ENCODE assay signal across 1 cellular context in the genomic region with DNA sequence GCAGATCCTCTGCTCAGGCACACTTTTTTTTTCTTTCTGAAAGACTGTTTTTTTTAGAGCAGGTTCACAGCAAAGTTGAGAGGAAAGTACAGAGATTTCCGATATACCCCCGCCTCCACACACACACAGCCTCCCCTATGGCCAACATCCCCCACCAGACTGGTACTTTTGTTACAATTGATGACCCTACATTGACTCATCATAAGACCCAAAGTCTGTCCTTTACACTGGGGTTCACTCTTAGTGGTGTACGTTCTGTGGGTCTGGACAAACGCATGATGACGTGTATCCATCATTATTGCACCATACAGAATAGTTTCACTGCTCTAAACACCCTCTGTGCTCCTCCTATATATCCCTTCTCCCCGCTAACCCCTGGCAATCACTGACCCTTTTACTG.
TF ChIP-seq lines count a peak whose summit lies in the region.

No MANE protein-coding gene starts in this region.

TF ChIP-seq in WTC11, 78 proteins besides CTCF, POLR2A, EP300 and RAD21:
- 0 out of 2 replicates have a peak, but pooled peaks have one; percentile 32 for TF ChIP-seq GABPB1 (CRISPR knock-in tag; IDR thresholded peaks at IDR 0.05)
- TF ChIP-seq, protein P1, sequence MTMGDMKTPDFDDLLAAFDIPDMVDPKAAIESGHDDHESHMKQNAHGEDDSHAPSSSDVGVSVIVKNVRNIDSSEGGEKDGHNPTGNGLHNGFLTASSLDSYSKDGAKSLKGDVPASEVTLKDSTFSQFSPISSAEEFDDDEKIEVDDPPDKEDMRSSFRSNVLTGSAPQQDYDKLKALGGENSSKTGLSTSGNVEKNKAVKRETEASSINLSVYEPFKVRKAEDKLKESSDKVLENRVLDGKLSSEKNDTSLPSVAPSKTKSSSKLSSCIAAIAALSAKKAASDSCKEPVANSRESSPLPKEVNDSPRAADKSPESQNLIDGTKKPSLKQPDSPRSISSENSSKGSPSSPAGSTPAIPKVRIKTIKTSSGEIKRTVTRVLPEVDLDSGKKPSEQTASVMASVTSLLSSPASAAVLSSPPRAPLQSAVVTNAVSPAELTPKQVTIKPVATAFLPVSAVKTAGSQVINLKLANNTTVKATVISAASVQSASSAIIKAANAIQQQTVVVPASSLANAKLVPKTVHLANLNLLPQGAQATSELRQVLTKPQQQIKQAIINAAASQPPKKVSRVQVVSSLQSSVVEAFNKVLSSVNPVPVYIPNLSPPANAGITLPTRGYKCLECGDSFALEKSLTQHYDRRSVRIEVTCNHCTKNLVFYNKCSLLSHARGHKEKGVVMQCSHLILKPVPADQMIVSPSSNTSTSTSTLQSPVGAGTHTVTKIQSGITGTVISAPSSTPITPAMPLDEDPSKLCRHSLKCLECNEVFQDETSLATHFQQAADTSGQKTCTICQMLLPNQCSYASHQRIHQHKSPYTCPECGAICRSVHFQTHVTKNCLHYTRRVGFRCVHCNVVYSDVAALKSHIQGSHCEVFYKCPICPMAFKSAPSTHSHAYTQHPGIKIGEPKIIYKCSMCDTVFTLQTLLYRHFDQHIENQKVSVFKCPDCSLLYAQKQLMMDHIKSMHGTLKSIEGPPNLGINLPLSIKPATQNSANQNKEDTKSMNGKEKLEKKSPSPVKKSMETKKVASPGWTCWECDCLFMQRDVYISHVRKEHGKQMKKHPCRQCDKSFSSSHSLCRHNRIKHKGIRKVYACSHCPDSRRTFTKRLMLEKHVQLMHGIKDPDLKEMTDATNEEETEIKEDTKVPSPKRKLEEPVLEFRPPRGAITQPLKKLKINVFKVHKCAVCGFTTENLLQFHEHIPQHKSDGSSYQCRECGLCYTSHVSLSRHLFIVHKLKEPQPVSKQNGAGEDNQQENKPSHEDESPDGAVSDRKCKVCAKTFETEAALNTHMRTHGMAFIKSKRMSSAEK (CRISPR knock-in tag; IDR thresholded peaks at IDR 0.05; ENCODE audit: borderline replicate concordance), result no peak
- TF ChIP-seq, protein P2, sequence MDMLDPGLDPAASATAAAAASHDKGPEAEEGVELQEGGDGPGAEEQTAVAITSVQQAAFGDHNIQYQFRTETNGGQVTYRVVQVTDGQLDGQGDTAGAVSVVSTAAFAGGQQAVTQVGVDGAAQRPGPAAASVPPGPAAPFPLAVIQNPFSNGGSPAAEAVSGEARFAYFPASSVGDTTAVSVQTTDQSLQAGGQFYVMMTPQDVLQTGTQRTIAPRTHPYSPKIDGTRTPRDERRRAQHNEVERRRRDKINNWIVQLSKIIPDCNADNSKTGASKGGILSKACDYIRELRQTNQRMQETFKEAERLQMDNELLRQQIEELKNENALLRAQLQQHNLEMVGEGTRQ (CRISPR knock-in tag; IDR thresholded peaks at IDR 0.05), result no peak
